8 cellular contexts compared by ENCODE assay signal in genomic region chr3:53346922-53347260, GRCh38. TPM values are rescaled to one million over a fixed set of nuclear protein-coding genes. Genes with fewer than 3 reads are reported as not detected.
A peak's percentile ranks its signal among the peaks of the same experiment; 100 is the strongest.
DNase-seq lines count a peak whose midpoint lies in the region; ATAC-seq and TF ChIP-seq lines count a peak whose summit lies in the region.

No MANE protein-coding gene starts in this region.

- H2AFZ ChIP-seq in HCT116 (ENCODE audit: low read depth, low read length, poor library complexity, severe bottlenecking) = peak overlapping the region; percentile 47

- CTCF ChIA-PET in HCT116 (lab: Charles Lee) = no interaction called here

- BruUV-seq in HCT116 (replicated peaks; lab: Mats Ljungman, UMichigan) = no TSS peak

- H3K27me3 ChIP-seq in HCT116 (ENCODE audit: insufficient read depth, low read length) (no peaks in the 10 kb centered on the region), right cardiac atrium (ENCODE audit: control insufficient read depth, insufficient read depth) (no peaks in the 10 kb centered on the region)

- peaks cover 17% of the 10 kb centered on the region for H3K36me3 Mint-ChIP-seq in stimulated activated memory B cell treated with anti-CD40 and anti-IgM and Interleukin-4, amounts not matched to agents 10 μg/mL and 1 μg/mL and 100 μg/mL, for 72 hours

- H3K4me3 Mint-ChIP-seq in stimulated activated memory B cell treated with anti-CD40 and anti-IgM and Interleukin-4, amounts not matched to agents 10 μg/mL and 1 μg/mL and 100 μg/mL, for 72 hours = peak overlapping the region; percentile 84

- peaks cover 54% of the 10 kb centered on the region for H3K79me2 ChIP-seq in HCT116 (ENCODE audit: insufficient read depth, low read length)

- TF ChIP-seq RAD21 in HCT116 (IDR thresholded peaks at IDR 0.05; ENCODE audit: low read depth) = no peak

- H3K4me1 ChIP-seq in HCT116 (ENCODE audit: control insufficient read depth in 1 of 2, insufficient read depth in 2 of 2, low read length in 2 of 2) (peaks cover 6 to 26% of the 10 kb centered on the region in 2 experiments), right cardiac atrium (ENCODE audit: control insufficient read depth, insufficient read depth, low read length) (no peaks in the 10 kb centered on the region)

- no peaks in the 10 kb centered on the region for H3K9me3 ChIP-seq in HCT116 (ENCODE audit: control insufficient read depth in 1 of 2, insufficient read depth in 1 of 2, low read depth in 1 of 2, low read length in 2 of 2)
- H3K9me3 ChIP-seq in right cardiac atrium (ENCODE audit: control insufficient read depth, low read length) = no peaks in the 10 kb centered on the region

- DNase-seq in AG09309 (ENCODE audit: low read depth) = no peak
- no peak for DNase-seq in HCT116 (ENCODE audit: low read depth, low spot score)
- no peak for DNase-seq in right cardiac atrium
- no peak for DNase-seq in HK-2 (ENCODE audit: unreplicated experiment)

- H3K4me3 ChIP-seq in AG09309 (ENCODE audit: control insufficient read depth, low read depth, low read length) (peak overlapping the region; percentile 92), HCT116 (replicated peaks in 1 of 2; ENCODE audit: low read depth in 1 of 2, low read length in 2 of 2) (peak overlapping the region; percentile 69 to 99), WI38 (ENCODE audit: low read depth, low read length) (peak overlapping the region; percentile 91), right cardiac atrium (ENCODE audit: low read length) (peak overlapping the region; percentile 94)

- RAD21 ChIA-PET in HCT116 (lab: Charles Lee; ENCODE audit: low non-redundant PET in 1 of 2, low total read pairs in 2 of 2, uncharacterized antibody in 2 of 2, unreplicated experiment in 2 of 2) = interaction anchor here in 1 of 2 experiments (0.7 kb wide), 1 partner anchor 92 kb away, joined by 3 read pairs; no protein-coding TSS in a partner anchor

- ATAC-seq in HCT116 (peak; percentile 28), right cardiac atrium (no peak), GM18519 (IDR thresholded peaks at IDR 0.05; ENCODE audit: low FRiP score, unreplicated experiment) (no peak), HG02981 (IDR thresholded peaks at IDR 0.05; ENCODE audit: unreplicated experiment) (no peak)
- ATAC-seq in stimulated activated memory B cell treated with anti-CD40 and anti-IgM and Interleukin-4, amounts not matched to agents 10 μg/mL and 1 μg/mL and 100 μg/mL, for 72 hours = no peak

- no peak for TF ChIP-seq POLR2A in HCT116 (IDR thresholded peaks at IDR 0.05; ENCODE audit: borderline replicate concordance, extremely low read depth, insufficient read depth, insufficient read length)

- H3K9me3 Mint-ChIP-seq in stimulated activated memory B cell treated with anti-CD40 and anti-IgM and Interleukin-4, amounts not matched to agents 10 μg/mL and 1 μg/mL and 100 μg/mL, for 72 hours = no peaks in the 10 kb centered on the region

- POLR2A ChIA-PET in HCT116 (lab: Charles Lee) = interaction anchor here (1.2 kb wide), 1 partner anchor 14 kb away, joined by 3 read pairs; no protein-coding TSS in a partner anchor

- H3K27me3 Mint-ChIP-seq in stimulated activated memory B cell treated with anti-CD40 and anti-IgM and Interleukin-4, amounts not matched to agents 10 μg/mL and 1 μg/mL and 100 μg/mL, for 72 hours = no peaks in the 10 kb centered on the region

- under 1% methylated on average over 11 of the region's 11 CpGs for WGBS in right cardiac atrium

- H4K20me1 ChIP-seq in HCT116 (ENCODE audit: insufficient read depth) = no peaks in the 10 kb centered on the region

- no peaks in the 10 kb centered on the region for H3K9me2 ChIP-seq in HCT116 (ENCODE audit: insufficient read depth)

- peak overlapping the region; percentile 100 for H3K27ac Mint-ChIP-seq in stimulated activated memory B cell treated with anti-CD40 and anti-IgM and Interleukin-4, amounts not matched to agents 10 μg/mL and 1 μg/mL and 100 μg/mL, for 72 hours

- intact Hi-C loops in HCT116 (cut with micrococcal nuclease) = no loop called here
- intact Hi-C loops in right cardiac atrium (cut with DNase I) = no loop called here

- H3K4me1 Mint-ChIP-seq in stimulated activated memory B cell treated with anti-CD40 and anti-IgM and Interleukin-4, amounts not matched to agents 10 μg/mL and 1 μg/mL and 100 μg/mL, for 72 hours = peaks cover 29% of the 10 kb centered on the region

- peak overlapping the region; percentile 89 for H3K4me2 ChIP-seq in HCT116 (ENCODE audit: low read length)

- no peak for TF ChIP-seq CTCF in AG09309 (IDR thresholded peaks at IDR 0.05; ENCODE audit: control insufficient read depth, insufficient read depth, low read depth, low read length, missing control alignments)
- TF ChIP-seq CTCF in HCT116 (IDR thresholded peaks at IDR 0.05 in 2 of 3, conservative IDR thresholded peaks at IDR 0.05 in 1 of 3; ENCODE audit: borderline replicate concordance in 1 of 3, insufficient read depth in 1 of 3, low read depth in 2 of 3, low read length in 2 of 3) = no peak
- no peak for TF ChIP-seq CTCF in WI38 (IDR thresholded peaks at IDR 0.05; ENCODE audit: low read depth, low read length)

- H3K27ac ChIP-seq in HCT116 (ENCODE audit: low read depth, low read length) = peak overlapping the region; percentile 83
- H3K27ac ChIP-seq in right cardiac atrium (ENCODE audit: low read length) = peak overlapping the region; percentile 95

- H3K36me3 ChIP-seq in HCT116 (ENCODE audit: control insufficient read depth in 1 of 2, insufficient read depth in 2 of 2, low read length in 2 of 2) = peaks cover 11 to 18% of the 10 kb centered on the region in 2 experiments; a peak in 2 of 4 replicates

- H3K9ac ChIP-seq in HCT116 (ENCODE audit: low read length) = peak overlapping the region; percentile 92

TF ChIP-seq in HCT116, 20 proteins besides CTCF, POLR2A, EP300 and RAD21:
- TF ChIP-seq POLR2AphosphoS5 (IDR thresholded peaks at IDR 0.05; ENCODE audit: low read depth, low read length) (no peak), SRF (IDR thresholded peaks at IDR 0.05; ENCODE audit: low read depth) (no peak), FOSL1 (IDR thresholded peaks at IDR 0.05; ENCODE audit: low read depth) (no peak), EZH2 (IDR thresholded peaks at IDR 0.05) (no peak), YY1 (IDR thresholded peaks at IDR 0.05; ENCODE audit: extremely low read depth, insufficient replicate concordance, low read depth, low read length) (no peak), JUND (IDR thresholded peaks at IDR 0.05) (no peak)

RNA-seq across cellular contexts. Expression of gene DCP1A, which starts 0.5 kb away (rescaled TPM):
- total RNA-seq in HCT116 (2021; ENCODE audit: unreplicated experiment) = 33.2 TPM
- 20.4 and 21.8 TPM in 2 replicates for polyA plus RNA-seq in HCT116 (2012)
- 10 to 100 TPM; 21.6 to 28.7 (median 22.1) TPM for total RNA-seq in right cardiac atrium
- polyA plus RNA-seq in right cardiac atrium = 6.0 TPM
